23 cellular contexts compared by ENCODE assay signal in the genomic region with DNA sequence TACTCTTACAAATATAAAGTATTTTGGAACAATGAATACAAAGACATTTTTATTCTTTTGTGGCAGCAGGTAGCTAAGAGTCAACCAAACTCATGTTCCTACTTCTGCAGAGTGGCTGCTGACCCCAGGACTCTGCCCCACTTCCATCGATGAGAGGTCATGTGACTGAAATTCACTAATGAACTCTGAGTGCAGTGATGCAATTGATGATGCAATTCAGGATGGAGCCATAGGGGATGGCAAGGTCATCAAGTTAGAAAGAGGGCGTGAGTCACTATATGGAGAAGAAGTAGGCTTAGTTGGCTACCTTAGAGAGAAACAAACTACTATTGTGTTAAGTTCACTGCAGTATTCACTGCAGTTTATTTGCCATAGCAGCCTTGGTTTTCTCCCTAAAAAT.
"Had no signal": no experiment of that assay in that cellular context is flagged by ENCODE, and none has a peak within 500 bp of the region (broad histone marks: within the 10 kb centered on the region; RNA-seq: fewer than 3 reads in every experiment).

No MANE protein-coding gene starts in this region.

- H3K9me3 ChIP-seq: adrenal gland, breast epithelium, lower lobe of right lung, sigmoid colon, thoracic aorta, upper lobe of left lung had no signal

- DNase-seq: activated CD4-positive, alpha-beta T cell treated with anti-CD3 and anti-CD28 coated beads, Interleukin-2, amount 10 ng/mL, durations not matched to agents 7 days and 5 days; activated CD4-positive, CD25-positive, alpha-beta regulatory T cell treated with anti-CD3 and anti-CD28 coated beads, Interleukin-2, amount 50 U/mL, for 72 hours; activated T-cell treated with anti-CD3 and anti-CD28 coated beads, Interleukin-2, amount 50 U/mL, for 24 hours; adrenal gland; foreskin keratinocyte; lower lobe of right lung; midbrain; natural killer cell; sigmoid colon; stimulated activated CD4-positive, alpha-beta T cell treated with anti-CD3 and anti-CD28 coated beads, Interleukin-15, amount 100 ng/mL, for 24 hours; stimulated activated CD4-positive, alpha-beta T cell treated with anti-CD3 and anti-CD28 coated beads, Interleukin-2, amount 100 ng/mL, for 48 hours; stimulated activated CD8-positive, alpha-beta memory T cell treated with anti-CD3 and anti-CD28 coated beads, Interleukin-4, amount 100 ng/mL, for 48 hours; stimulated activated naive B cell treated with anti-CD40 and anti-IgM and Interleukin-4, amounts not matched to agents 10 μg/mL and 1 μg/mL and 100 μg/mL, for 72 hours; upper lobe of left lung had no signal

- ATAC-seq: activated T-helper 17 cell treated with anti-CD3 and anti-CD28 coated beads, Interleukin-2, amount 50 U/mL, for 72 hours; foreskin keratinocyte; lower lobe of right lung; natural killer cell; stimulated activated naive B cell treated with anti-CD40 and anti-IgM and Interleukin-4, amounts not matched to agents 10 μg/mL and 1 μg/mL and 100 μg/mL, for 72 hours had no signal

- H3K27me3 ChIP-seq: adrenal gland, breast epithelium, foreskin keratinocyte, sigmoid colon, upper lobe of left lung had no signal

- H3K36me3 ChIP-seq: adrenal gland, breast epithelium, lower lobe of right lung, sigmoid colon, thoracic aorta, upper lobe of left lung had no signal

- H3K4me2 ChIP-seq: smooth muscle cell had no signal

- H3K27ac ChIP-seq: adrenal gland, breast epithelium, coronary artery, foreskin keratinocyte, lower lobe of right lung, sigmoid colon, thoracic aorta, upper lobe of left lung, VCaP had no signal

- FAIRE-seq: astrocyte, endometrium, keratinocyte had no signal

- H3K4me3 ChIP-seq: adrenal gland, breast epithelium, coronary artery, lower lobe of right lung, sigmoid colon, smooth muscle cell, thoracic aorta, upper lobe of left lung had no signal

- H3K4me1 ChIP-seq: adrenal gland, breast epithelium, foreskin keratinocyte, lower lobe of right lung, sigmoid colon, upper lobe of left lung had no signal
